Comparison of ENCODE assay signal across 10 cellular contexts in the genomic region with DNA sequence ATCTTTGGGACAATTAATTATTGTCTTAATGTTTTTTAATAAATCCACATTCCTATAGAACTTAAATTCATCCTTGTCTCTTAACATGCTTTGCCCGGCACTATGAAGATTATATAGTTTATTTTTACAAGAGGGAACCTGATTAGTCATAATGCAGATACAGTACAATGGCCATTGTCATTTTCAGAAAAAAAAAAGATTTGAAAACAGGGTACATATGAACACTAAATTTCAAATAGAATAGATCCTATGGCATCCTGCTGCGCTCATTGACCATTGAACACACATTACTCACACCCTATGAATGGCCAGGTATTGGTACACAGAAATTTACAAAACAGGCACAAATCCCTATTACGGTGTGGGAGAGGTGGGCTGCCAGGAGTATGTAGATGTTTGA. TPM values are rescaled to one million over a fixed set of nuclear protein-coding genes. Genes with fewer than 3 reads are reported as not detected.
DNase-seq lines count a peak whose midpoint lies in the region; ATAC-seq, FAIRE-seq and TF ChIP-seq lines count a peak whose summit lies in the region.
"Had no signal": no experiment of that assay in that cellular context is flagged by ENCODE, and none has a peak within 500 bp of the region (broad histone marks: within the 10 kb centered on the region; RNA-seq: fewer than 3 reads in every experiment).

No MANE protein-coding gene starts in this region.

- peaks cover 5% of the 10 kb centered on the region; the same call in 1 of the 2 replicates for H3K27me3 ChIP-seq in HUES48 (ENCODE audit: control insufficient read depth, insufficient read depth, low read length)
- no peaks in the 10 kb centered on the region for H3K27me3 ChIP-seq in bronchial epithelial cell (ENCODE audit: control insufficient read depth, insufficient read depth, low read length)

- DNase-seq in A549 (ENCODE audit: low read depth in 1 of 2, low spot score in 1 of 2) (no peak), bronchial epithelial cell (ENCODE audit: low read depth) (peak; percentile 63), naive B cell (no peak), NCI-H187 (lab: John Stamatoyannopoulos, UW) (no peak), RKO (ENCODE audit: low spot score) (no peak), NCI-H1694 treated with DMSO at 0.1 percent for 48 hours (lab: John Stamatoyannopoulos, UW) (no peak)
- DNase-seq: NCI-H446 treated with DMSO at 0.1 percent for 48 hours had no signal

- TF ChIP-seq RAD21 in A549 (conservative IDR thresholded peaks at IDR 0.05 in 1 of 2, IDR thresholded peaks at IDR 0.05 in 1 of 2): no peak

- peaks cover 0 to 9% (median 6%) of the 10 kb centered on the region in 7 donors for H3K9me3 Mint-ChIP-seq in naive B cell

- H3K9me3 ChIP-seq in A549 (0 out of 3 replicates have a peak, but pooled peaks cover 1% of the 10 kb centered on the region), HUES48 (ENCODE audit: control insufficient read depth, insufficient read depth, low read length) (no peaks in the 10 kb centered on the region)

- TF ChIP-seq CTCF in A549 (IDR thresholded peaks at IDR 0.05): no peak
- no peak for TF ChIP-seq CTCF in bronchial epithelial cell (IDR thresholded peaks at IDR 0.05; ENCODE audit: insufficient read depth, low read length, severe bottlenecking)

- no peaks in the 10 kb centered on the region for H3K27me3 Mint-ChIP-seq in naive B cell

- no peak for ATAC-seq in A549
- ATAC-seq in naive B cell (ENCODE audit: low read depth in 2 of 2): no peak
- ATAC-seq in GM19463 (IDR thresholded peaks at IDR 0.05; ENCODE audit: unreplicated experiment): no peak

- peaks cover 1% of the 10 kb centered on the region for H3K36me3 ChIP-seq in HUES48 (ENCODE audit: control insufficient read depth, insufficient read depth, low read length)
- peaks cover 5% of the 10 kb centered on the region for H3K36me3 ChIP-seq in bronchial epithelial cell (ENCODE audit: control insufficient read depth, insufficient read depth, low read length)

- H3K4me1 Mint-ChIP-seq in naive B cell: peaks cover 27 to 41% (median 40%) of the 10 kb centered on the region in 3 donors

- FAIRE-seq in A549 (lab: Jason Lieb, UNC) (no peak), bronchial epithelial cell (lab: Jason Lieb, UNC) (no peak)
- FAIRE-seq: D721Med had no signal

- no peak overlapping the region; the same call in 1 of the 2 replicates for H3K9ac ChIP-seq in HUES48 (ENCODE audit: low read depth, low read length)

- CTCF ChIA-PET in A549 (lab: Yijun Ruan, JAX): no interaction called here

- H3K4me3 Mint-ChIP-seq in naive B cell: peak overlapping the region in 7 of 8 donors; percentile 77 to 99 (median 95)

- no peak overlapping the region for H3K4me3 ChIP-seq in A549
- H3K4me3 ChIP-seq in HUES48 (ENCODE audit: low read depth, low read length): peak overlapping the region; percentile 69
- no peak overlapping the region for H3K4me3 ChIP-seq in bronchial epithelial cell (ENCODE audit: low read depth, low read length)

- no peak for TF ChIP-seq EP300 in A549 (IDR thresholded peaks at IDR 0.05)

- H3K36me3 Mint-ChIP-seq in naive B cell: peaks cover 8 to 27% of the 10 kb centered on the region in 2 donors

- no peak for TF ChIP-seq POLR2A in A549 (IDR thresholded peaks at IDR 0.05; ENCODE audit: low read length)

- 84% methylated on average over 3 of the region's 3 CpGs for WGBS in A549 (ENCODE audit: missing lambda C conversion rate)

- H3K27ac ChIP-seq in A549 (peak overlapping the region; percentile 100; a peak in 5 of 6 replicates), HUES48 (ENCODE audit: low read depth, low read length) (peak overlapping the region; percentile 97)

- POLR2A ChIA-PET in A549 (lab: Yijun Ruan, JAX): no interaction called here

- H3K27ac Mint-ChIP-seq in naive B cell: peak overlapping the region; percentile 35 to 100 (median 99)

- no peak overlapping the region for H3K4me2 ChIP-seq in A549

- H3K4me1 ChIP-seq in A549: peaks cover 10% of the 10 kb centered on the region
- peaks cover 30% of the 10 kb centered on the region for H3K4me1 ChIP-seq in HUES48 (ENCODE audit: control insufficient read depth, insufficient read depth, low read length)

TF ChIP-seq in A549, 52 proteins besides CTCF, POLR2A, EP300 and RAD21:
- TF ChIP-seq RFX5 (IDR thresholded peaks at IDR 0.05): no peak
- TF ChIP-seq, protein P1, sequence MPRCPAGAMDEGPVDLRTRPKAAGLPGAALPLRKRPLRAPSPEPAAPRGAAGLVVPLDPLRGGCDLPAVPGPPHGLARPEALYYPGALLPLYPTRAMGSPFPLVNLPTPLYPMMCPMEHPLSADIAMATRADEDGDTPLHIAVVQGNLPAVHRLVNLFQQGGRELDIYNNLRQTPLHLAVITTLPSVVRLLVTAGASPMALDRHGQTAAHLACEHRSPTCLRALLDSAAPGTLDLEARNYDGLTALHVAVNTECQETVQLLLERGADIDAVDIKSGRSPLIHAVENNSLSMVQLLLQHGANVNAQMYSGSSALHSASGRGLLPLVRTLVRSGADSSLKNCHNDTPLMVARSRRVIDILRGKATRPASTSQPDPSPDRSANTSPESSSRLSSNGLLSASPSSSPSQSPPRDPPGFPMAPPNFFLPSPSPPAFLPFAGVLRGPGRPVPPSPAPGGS (IDR thresholded peaks at IDR 0.05): no peak
- TF ChIP-seq, protein P2, sequence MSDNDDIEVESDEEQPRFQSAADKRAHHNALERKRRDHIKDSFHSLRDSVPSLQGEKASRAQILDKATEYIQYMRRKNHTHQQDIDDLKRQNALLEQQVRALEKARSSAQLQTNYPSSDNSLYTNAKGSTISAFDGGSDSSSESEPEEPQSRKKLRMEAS (IDR thresholded peaks at IDR 0.05): no peak
- no peak for TF ChIP-seq MAZ (IDR thresholded peaks at IDR 0.05; ENCODE audit: borderline replicate concordance, low read depth, low read length)
- no peak for TF ChIP-seq ZNF302 (CRISPR knock-in tag; IDR thresholded peaks at IDR 0.05)
- TF ChIP-seq KDM1A (IDR thresholded peaks at IDR 0.05; ENCODE audit: low read depth): no peak
- no peak for TF ChIP-seq CBX8 (IDR thresholded peaks at IDR 0.05)
- no peak for TF ChIP-seq TFCP2L1 (CRISPR knock-in tag; IDR thresholded peaks at IDR 0.05)
- no peak for TF ChIP-seq HEYL (CRISPR knock-in tag; IDR thresholded peaks at IDR 0.05)
- no peak for TF ChIP-seq NFE2L2 (conservative IDR thresholded peaks at IDR 0.05; ENCODE audit: low read length)

RNA-seq across cellular contexts. Expression of gene KLF6, which starts 2.0 kb away (rescaled TPM):
- 71.5 and 86.8 TPM in 2 replicates for polyA plus RNA-seq in A549 (2011; rRNA removed)
- 67.2 and 78.1 TPM in 2 replicates for polyA plus RNA-seq in A549 (2012; cell fraction: cytosol; rRNA removed)
- polyA plus RNA-seq in A549 (2012; cell fraction: nucleus; rRNA removed): 193 and 204 TPM in 2 replicates
- polyA plus RNA-seq in A549 (2017; fragmentation: RNase III; extraction: RNeasy Plus Mini Kit Qiagen cat#74134 plus additional on column Dnase treatment): 30.5 to 31.9 TPM (median 30.6 TPM) in 3 replicates
- 384 and 462 TPM in 2 replicates for polyA minus RNA-seq in A549 (2011; rRNA and poly(A)+ RNA removed)
- total RNA-seq in bronchial epithelial cell: 49.7 and 70.6 TPM in 2 replicates
- polyA plus RNA-seq in naive B cell (ENCODE audit: low read depth in 6 of 6): 1,000 to 10,000 TPM in 1 of 6 donors, 100 to 1,000 TPM in 5; 316 to 1,111 (median 647) TPM
